In the genomic region with DNA sequence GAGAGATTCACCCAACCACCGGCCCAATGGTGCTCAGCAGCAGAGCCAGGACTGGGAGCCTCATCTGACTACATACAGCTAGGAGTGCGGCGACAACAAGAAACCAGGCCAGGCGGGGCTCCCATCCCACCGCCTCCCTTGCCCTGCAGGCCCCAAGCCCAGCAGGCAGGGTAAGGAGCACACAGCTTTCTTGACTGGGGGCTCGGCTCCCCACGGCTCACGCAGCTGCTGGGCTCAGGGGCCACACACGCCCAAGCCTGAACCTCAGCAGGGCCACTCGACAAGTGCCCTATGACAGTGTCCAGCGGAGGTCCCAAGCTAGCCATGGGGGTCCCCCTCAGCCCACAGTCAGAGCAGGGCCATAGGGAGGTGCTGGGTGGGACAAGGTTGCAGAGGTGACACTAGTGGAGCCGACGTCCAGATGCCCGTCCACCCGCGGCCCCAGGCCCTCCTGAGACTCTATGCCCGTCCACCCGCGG, we compare ENCODE assay signal across 1 cellular context.
A peak's percentile ranks its signal among the peaks of the same experiment; 100 is the strongest.
TF ChIP-seq lines count a peak whose summit lies in the region.

No MANE protein-coding gene starts in this region.

TF ChIP-seq in K562, 482 proteins besides CTCF, POLR2A, EP300 and RAD21 (continued from another document and continues in another):
- TF ChIP-seq, protein P1, sequence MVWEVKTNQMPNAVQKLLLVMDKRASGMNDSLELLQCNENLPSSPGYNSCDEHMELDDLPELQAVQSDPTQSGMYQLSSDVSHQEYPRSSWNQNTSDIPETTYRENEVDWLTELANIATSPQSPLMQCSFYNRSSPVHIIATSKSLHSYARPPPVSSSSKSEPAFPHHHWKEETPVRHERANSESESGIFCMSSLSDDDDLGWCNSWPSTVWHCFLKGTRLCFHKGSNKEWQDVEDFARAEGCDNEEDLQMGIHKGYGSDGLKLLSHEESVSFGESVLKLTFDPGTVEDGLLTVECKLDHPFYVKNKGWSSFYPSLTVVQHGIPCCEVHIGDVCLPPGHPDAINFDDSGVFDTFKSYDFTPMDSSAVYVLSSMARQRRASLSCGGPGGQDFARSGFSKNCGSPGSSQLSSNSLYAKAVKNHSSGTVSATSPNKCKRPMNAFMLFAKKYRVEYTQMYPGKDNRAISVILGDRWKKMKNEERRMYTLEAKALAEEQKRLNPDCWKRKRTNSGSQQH (CRISPR knock-in tag; IDR thresholded peaks at IDR 0.05): no peak
- TF ChIP-seq, protein P2, sequence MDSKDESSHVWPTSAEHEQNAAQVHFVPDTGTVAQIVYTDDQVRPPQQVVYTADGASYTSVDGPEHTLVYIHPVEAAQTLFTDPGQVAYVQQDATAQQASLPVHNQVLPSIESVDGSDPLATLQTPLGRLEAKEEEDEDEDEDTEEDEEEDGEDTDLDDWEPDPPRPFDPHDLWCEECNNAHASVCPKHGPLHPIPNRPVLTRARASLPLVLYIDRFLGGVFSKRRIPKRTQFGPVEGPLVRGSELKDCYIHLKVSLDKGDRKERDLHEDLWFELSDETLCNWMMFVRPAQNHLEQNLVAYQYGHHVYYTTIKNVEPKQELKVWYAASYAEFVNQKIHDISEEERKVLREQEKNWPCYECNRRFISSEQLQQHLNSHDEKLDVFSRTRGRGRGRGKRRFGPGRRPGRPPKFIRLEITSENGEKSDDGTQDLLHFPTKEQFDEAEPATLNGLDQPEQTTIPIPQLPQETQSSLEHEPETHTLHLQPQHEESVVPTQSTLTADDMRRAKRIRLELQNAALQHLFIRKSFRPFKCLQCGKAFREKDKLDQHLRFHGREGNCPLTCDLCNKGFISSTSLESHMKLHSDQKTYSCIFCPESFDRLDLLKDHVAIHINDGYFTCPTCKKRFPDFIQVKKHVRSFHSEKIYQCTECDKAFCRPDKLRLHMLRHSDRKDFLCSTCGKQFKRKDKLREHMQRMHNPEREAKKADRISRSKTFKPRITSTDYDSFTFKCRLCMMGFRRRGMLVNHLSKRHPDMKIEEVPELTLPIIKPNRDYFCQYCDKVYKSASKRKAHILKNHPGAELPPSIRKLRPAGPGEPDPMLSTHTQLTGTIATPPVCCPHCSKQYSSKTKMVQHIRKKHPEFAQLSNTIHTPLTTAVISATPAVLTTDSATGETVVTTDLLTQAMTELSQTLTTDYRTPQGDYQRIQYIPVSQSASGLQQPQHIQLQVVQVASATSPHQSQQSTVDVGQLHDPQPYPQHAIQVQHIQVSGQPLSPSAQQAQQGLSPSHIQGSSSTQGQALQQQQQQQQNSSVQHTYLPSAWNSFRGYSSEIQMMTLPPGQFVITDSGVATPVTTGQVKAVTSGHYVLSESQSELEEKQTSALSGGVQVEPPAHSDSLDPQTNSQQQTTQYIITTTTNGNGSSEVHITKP (IDR thresholded peaks at IDR 0.05; ENCODE audit: partially characterized antibody): no peak
- TF ChIP-seq TGIF2 (CRISPR knock-in tag; IDR thresholded peaks at IDR 0.05) (no peak), RFX5 (IDR thresholded peaks at IDR 0.05; ENCODE audit: low read depth, low read length) (no peak), DDX20 (tag; IDR thresholded peaks at IDR 0.05; ENCODE audit: low read depth) (no peak), PTRF (tag; IDR thresholded peaks at IDR 0.05) (no peak), PRPF4 (IDR thresholded peaks at IDR 0.05; ENCODE audit: insufficient read depth, low read depth, low read length, poor library complexity, severe bottlenecking) (no peak), NFATC3 (IDR thresholded peaks at IDR 0.05) (no peak), CEBPG (CRISPR knock-in tag; IDR thresholded peaks at IDR 0.05) (no peak), CEBPG (tag; conservative IDR thresholded peaks at IDR 0.05 in 1 of 2, IDR thresholded peaks at IDR 0.05 in 1 of 2) (no peak), STAT5A (IDR thresholded peaks at IDR 0.05; ENCODE audit: borderline replicate concordance, low read length) (no peak), ZFP36 (IDR thresholded peaks at IDR 0.05; ENCODE audit: low read depth, low read length, partially characterized antibody) (no peak), KAT7 (CRISPR knock-in tag; IDR thresholded peaks at IDR 0.05; ENCODE audit: borderline replicate concordance) (0 out of 2 replicates have a peak, but pooled peaks have one; percentile 47), MXI1 (IDR thresholded peaks at IDR 0.05; ENCODE audit: low read depth, low read length) (no peak), SREBF2 (CRISPR knock-in tag; IDR thresholded peaks at IDR 0.05) (peak; percentile 72; the same call in 1 of the 2 replicates), KAT2B (IDR thresholded peaks at IDR 0.05; ENCODE audit: low read depth, low read length) (no peak), MCM5 (IDR thresholded peaks at IDR 0.05; ENCODE audit: low read depth) (no peak), NFIX (CRISPR knock-in tag; IDR thresholded peaks at IDR 0.05; ENCODE audit: low read depth) (no peak), NBN (IDR thresholded peaks at IDR 0.05; ENCODE audit: low read depth) (no peak), ZNF133 (CRISPR knock-in tag; IDR thresholded peaks at IDR 0.05) (no peak), KDM1A (IDR thresholded peaks at IDR 0.05) (no peak), POLR3G (IDR thresholded peaks at IDR 0.05; ENCODE audit: extremely low read depth, insufficient read length, insufficient replicate concordance) (no peak), MEF2D (tag; conservative IDR thresholded peaks at IDR 0.05; ENCODE audit: low read depth) (no peak), ZNF507 (tag; conservative IDR thresholded peaks at IDR 0.05) (no peak), ZNF77 (CRISPR knock-in tag; IDR thresholded peaks at IDR 0.05) (no peak), HDAC2 (IDR thresholded peaks at IDR 0.05) (no peak), ZNF778 (CRISPR knock-in tag; IDR thresholded peaks at IDR 0.05) (no peak), SRSF7 (optimal IDR thresholded peaks at IDR 0.05; ENCODE audit: low read depth, low read length) (no peak), ERF (CRISPR knock-in tag; IDR thresholded peaks at IDR 0.05) (no peak), SMARCC2 (IDR thresholded peaks at IDR 0.05; ENCODE audit: low read depth) (no peak)
- TF ChIP-seq, protein P3, sequence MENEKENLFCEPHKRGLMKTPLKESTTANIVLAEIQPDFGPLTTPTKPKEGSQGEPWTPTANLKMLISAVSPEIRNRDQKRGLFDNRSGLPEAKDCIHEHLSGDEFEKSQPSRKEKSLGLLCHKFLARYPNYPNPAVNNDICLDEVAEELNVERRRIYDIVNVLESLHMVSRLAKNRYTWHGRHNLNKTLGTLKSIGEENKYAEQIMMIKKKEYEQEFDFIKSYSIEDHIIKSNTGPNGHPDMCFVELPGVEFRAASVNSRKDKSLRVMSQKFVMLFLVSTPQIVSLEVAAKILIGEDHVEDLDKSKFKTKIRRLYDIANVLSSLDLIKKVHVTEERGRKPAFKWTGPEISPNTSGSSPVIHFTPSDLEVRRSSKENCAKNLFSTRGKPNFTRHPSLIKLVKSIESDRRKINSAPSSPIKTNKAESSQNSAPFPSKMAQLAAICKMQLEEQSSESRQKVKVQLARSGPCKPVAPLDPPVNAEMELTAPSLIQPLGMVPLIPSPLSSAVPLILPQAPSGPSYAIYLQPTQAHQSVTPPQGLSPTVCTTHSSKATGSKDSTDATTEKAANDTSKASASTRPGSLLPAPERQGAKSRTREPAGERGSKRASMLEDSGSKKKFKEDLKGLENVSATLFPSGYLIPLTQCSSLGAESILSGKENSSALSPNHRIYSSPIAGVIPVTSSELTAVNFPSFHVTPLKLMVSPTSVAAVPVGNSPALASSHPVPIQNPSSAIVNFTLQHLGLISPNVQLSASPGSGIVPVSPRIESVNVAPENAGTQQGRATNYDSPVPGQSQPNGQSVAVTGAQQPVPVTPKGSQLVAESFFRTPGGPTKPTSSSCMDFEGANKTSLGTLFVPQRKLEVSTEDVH (IDR thresholded peaks at IDR 0.05; ENCODE audit: low read depth, partially characterized antibody): no peak
- TF ChIP-seq, protein P4, sequence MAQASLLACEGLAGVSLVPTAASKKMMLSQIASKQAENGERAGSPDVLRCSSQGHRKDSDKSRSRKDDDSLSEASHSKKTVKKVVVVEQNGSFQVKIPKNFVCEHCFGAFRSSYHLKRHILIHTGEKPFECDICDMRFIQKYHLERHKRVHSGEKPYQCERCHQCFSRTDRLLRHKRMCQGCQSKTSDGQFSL (CRISPR knock-in tag; IDR thresholded peaks at IDR 0.05): peak; percentile 80
- TF ChIP-seq, protein P4 (tag; IDR thresholded peaks at IDR 0.05): no peak
- TF ChIP-seq, protein P5, sequence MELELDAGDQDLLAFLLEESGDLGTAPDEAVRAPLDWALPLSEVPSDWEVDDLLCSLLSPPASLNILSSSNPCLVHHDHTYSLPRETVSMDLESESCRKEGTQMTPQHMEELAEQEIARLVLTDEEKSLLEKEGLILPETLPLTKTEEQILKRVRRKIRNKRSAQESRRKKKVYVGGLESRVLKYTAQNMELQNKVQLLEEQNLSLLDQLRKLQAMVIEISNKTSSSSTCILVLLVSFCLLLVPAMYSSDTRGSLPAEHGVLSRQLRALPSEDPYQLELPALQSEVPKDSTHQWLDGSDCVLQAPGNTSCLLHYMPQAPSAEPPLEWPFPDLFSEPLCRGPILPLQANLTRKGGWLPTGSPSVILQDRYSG (tag; conservative IDR thresholded peaks at IDR 0.05; ENCODE audit: low read depth): no peak
- TF ChIP-seq, protein P6, sequence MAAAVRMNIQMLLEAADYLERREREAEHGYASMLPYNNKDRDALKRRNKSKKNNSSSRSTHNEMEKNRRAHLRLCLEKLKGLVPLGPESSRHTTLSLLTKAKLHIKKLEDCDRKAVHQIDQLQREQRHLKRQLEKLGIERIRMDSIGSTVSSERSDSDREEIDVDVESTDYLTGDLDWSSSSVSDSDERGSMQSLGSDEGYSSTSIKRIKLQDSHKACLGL (CRISPR knock-in tag; IDR thresholded peaks at IDR 0.05; ENCODE audit: borderline replicate concordance, poor library complexity, severe bottlenecking): no peak
- TF ChIP-seq, protein P7, sequence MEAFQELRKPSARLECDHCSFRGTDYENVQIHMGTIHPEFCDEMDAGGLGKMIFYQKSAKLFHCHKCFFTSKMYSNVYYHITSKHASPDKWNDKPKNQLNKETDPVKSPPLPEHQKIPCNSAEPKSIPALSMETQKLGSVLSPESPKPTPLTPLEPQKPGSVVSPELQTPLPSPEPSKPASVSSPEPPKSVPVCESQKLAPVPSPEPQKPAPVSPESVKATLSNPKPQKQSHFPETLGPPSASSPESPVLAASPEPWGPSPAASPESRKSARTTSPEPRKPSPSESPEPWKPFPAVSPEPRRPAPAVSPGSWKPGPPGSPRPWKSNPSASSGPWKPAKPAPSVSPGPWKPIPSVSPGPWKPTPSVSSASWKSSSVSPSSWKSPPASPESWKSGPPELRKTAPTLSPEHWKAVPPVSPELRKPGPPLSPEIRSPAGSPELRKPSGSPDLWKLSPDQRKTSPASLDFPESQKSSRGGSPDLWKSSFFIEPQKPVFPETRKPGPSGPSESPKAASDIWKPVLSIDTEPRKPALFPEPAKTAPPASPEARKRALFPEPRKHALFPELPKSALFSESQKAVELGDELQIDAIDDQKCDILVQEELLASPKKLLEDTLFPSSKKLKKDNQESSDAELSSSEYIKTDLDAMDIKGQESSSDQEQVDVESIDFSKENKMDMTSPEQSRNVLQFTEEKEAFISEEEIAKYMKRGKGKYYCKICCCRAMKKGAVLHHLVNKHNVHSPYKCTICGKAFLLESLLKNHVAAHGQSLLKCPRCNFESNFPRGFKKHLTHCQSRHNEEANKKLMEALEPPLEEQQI (IDR thresholded peaks at IDR 0.05): no peak
- TF ChIP-seq, protein P8, sequence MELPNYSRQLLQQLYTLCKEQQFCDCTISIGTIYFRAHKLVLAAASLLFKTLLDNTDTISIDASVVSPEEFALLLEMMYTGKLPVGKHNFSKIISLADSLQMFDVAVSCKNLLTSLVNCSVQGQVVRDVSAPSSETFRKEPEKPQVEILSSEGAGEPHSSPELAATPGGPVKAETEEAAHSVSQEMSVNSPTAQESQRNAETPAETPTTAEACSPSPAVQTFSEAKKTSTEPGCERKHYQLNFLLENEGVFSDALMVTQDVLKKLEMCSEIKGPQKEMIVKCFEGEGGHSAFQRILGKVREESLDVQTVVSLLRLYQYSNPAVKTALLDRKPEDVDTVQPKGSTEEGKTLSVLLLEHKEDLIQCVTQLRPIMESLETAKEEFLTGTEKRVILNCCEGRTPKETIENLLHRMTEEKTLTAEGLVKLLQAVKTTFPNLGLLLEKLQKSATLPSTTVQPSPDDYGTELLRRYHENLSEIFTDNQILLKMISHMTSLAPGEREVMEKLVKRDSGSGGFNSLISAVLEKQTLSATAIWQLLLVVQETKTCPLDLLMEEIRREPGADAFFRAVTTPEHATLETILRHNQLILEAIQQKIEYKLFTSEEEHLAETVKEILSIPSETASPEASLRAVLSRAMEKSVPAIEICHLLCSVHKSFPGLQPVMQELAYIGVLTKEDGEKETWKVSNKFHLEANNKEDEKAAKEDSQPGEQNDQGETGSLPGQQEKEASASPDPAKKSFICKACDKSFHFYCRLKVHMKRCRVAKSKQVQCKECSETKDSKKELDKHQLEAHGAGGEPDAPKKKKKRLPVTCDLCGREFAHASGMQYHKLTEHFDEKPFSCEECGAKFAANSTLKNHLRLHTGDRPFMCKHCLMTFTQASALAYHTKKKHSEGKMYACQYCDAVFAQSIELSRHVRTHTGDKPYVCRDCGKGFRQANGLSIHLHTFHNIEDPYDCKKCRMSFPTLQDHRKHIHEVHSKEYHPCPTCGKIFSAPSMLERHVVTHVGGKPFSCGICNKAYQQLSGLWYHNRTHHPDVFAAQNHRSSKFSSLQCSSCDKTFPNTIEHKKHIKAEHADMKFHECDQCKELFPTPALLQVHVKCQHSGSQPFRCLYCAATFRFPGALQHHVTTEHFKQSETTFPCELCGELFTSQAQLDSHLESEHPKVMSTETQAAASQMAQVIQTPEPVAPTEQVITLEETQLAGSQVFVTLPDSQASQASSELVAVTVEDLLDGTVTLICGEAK (IDR thresholded peaks at IDR 0.05): peak; percentile 49; the same call in 1 of the 2 replicates
- TF ChIP-seq, protein P8 (CRISPR knock-in tag; IDR thresholded peaks at IDR 0.05): no peak
